19 cellular contexts compared by ENCODE assay signal in genomic region chr18:6734746-6735430, GRCh38. TPM values are rescaled to one million over a fixed set of nuclear protein-coding genes. Genes with fewer than 3 reads are reported as not detected.
A peak's percentile ranks its signal among the peaks of the same experiment; 100 is the strongest.
DNase-seq lines count a peak whose midpoint lies in the region; ATAC-seq and TF ChIP-seq lines count a peak whose summit lies in the region.
"Had no signal": no experiment of that assay in that cellular context is flagged by ENCODE, and none has a peak within 500 bp of the region (broad histone marks: within the 10 kb centered on the region; RNA-seq: fewer than 3 reads in every experiment).

No MANE protein-coding gene starts in this region.

- H3K36me3 Mint-ChIP-seq in chondrocyte (ENCODE audit: low read depth) (no peaks in the 10 kb centered on the region), nephron (ENCODE audit: low read depth) (peaks cover 9% of the 10 kb centered on the region)
- H3K36me3 Mint-ChIP-seq in stimulated activated effector memory CD8-positive, alpha-beta T cell treated with anti-CD3 and anti-CD28 coated beads, Interleukin-12 subunit alpha, Interleukin-12 subunit beta, amount 100 ng/mL, for 72 hours, result no peaks in the 10 kb centered on the region
- no peaks in the 10 kb centered on the region for H3K36me3 Mint-ChIP-seq in activated CD4-positive, alpha-beta T cell treated with anti-CD3 and anti-CD28 coated beads, Interleukin-2, amount 10 ng/mL, durations not matched to agents 7 days and 5 days (ENCODE audit: low read depth)
- H3K36me3 Mint-ChIP-seq: IgD-negative memory B cell had no signal

- H3K4me3 Mint-ChIP-seq in chondrocyte (ENCODE audit: unreplicated experiment) (no peak overlapping the region), nephron (peak overlapping the region; percentile 16 to 67 (median 52))
- no peak overlapping the region for H3K4me3 Mint-ChIP-seq in stimulated activated effector memory CD8-positive, alpha-beta T cell treated with anti-CD3 and anti-CD28 coated beads, Interleukin-12 subunit alpha, Interleukin-12 subunit beta, amount 100 ng/mL, for 72 hours
- H3K4me3 Mint-ChIP-seq in activated CD4-positive, alpha-beta T cell treated with anti-CD3 and anti-CD28 coated beads, Interleukin-2, amount 10 ng/mL, durations not matched to agents 7 days and 5 days, result no peak overlapping the region
- H3K4me3 Mint-ChIP-seq: activated CD4-positive, alpha-beta T cell treated with anti-CD3 and anti-CD28 coated beads, Interleukin-2, amount 10 ng/mL, durations not matched to agents 24 days and 14 days; IgD-negative memory B cell had no signal

- ATAC-seq in stimulated activated effector memory CD8-positive, alpha-beta T cell treated with anti-CD3 and anti-CD28 coated beads, Interleukin-12 subunit alpha, Interleukin-12 subunit beta, amount 100 ng/mL, for 72 hours, result no peak
- ATAC-seq: esophagus mucosa, left cardiac atrium had no signal

- H3K9me3 Mint-ChIP-seq in chondrocyte (ENCODE audit: low read depth) (no peaks in the 10 kb centered on the region), nephron (no peaks in the 10 kb centered on the region)
- H3K9me3 Mint-ChIP-seq in stimulated activated effector memory CD8-positive, alpha-beta T cell treated with anti-CD3 and anti-CD28 coated beads, Interleukin-12 subunit alpha, Interleukin-12 subunit beta, amount 100 ng/mL, for 72 hours, result no peaks in the 10 kb centered on the region
- H3K9me3 Mint-ChIP-seq in activated CD4-positive, alpha-beta T cell treated with anti-CD3 and anti-CD28 coated beads, Interleukin-2, amount 10 ng/mL, durations not matched to agents 7 days and 5 days, result no peaks in the 10 kb centered on the region
- H3K9me3 Mint-ChIP-seq: activated CD4-positive, alpha-beta T cell treated with anti-CD3 and anti-CD28 coated beads, Interleukin-2, amount 10 ng/mL, durations not matched to agents 24 days and 14 days; activated T-helper 2 cell treated with anti-CD3 and anti-CD28 coated beads, Interferon-gamma antibody, Interleukin-2, Interleukin-4, amounts not matched to agents 10 μg/mL and 5 μg/mL and 100 μg/mL, durations not matched to agents 14 hours and 24 hours and 36 hours had no signal

- H3K27me3 Mint-ChIP-seq in chondrocyte (ENCODE audit: low read depth), result no peaks in the 10 kb centered on the region
- H3K27me3 Mint-ChIP-seq in nephron (ENCODE audit: low read depth), result no peaks in the 10 kb centered on the region
- H3K27me3 Mint-ChIP-seq in activated CD4-positive, alpha-beta T cell treated with anti-CD3 and anti-CD28 coated beads, Interleukin-2, amount 10 ng/mL, durations not matched to agents 7 days and 5 days, result peaks cover 15% of the 10 kb centered on the region

- POLR2A ChIA-PET in activated CD4-positive, alpha-beta T cell treated with anti-CD3 and anti-CD28 coated beads, Interleukin-2, amount 10 ng/mL, durations not matched to agents 7 days and 5 days (lab: Charles Lee), result no interaction called here

- peak overlapping the region; percentile 76 for H3K27ac Mint-ChIP-seq in chondrocyte (ENCODE audit: unreplicated experiment)
- H3K27ac Mint-ChIP-seq in nephron, result peak overlapping the region; percentile 99 to 100 (median 100)
- no peak overlapping the region for H3K27ac Mint-ChIP-seq in stimulated activated effector memory CD8-positive, alpha-beta T cell treated with anti-CD3 and anti-CD28 coated beads, Interleukin-12 subunit alpha, Interleukin-12 subunit beta, amount 100 ng/mL, for 72 hours
- no peak overlapping the region for H3K27ac Mint-ChIP-seq in activated CD4-positive, alpha-beta T cell treated with anti-CD3 and anti-CD28 coated beads, Interleukin-2, amount 10 ng/mL, durations not matched to agents 7 days and 5 days
- H3K27ac Mint-ChIP-seq: activated CD4-positive, alpha-beta T cell treated with anti-CD3 and anti-CD28 coated beads, Interleukin-2, amount 10 ng/mL, durations not matched to agents 24 days and 14 days; activated T-helper 2 cell treated with anti-CD3 and anti-CD28 coated beads, Interferon-gamma antibody, Interleukin-2, Interleukin-4, amounts not matched to agents 10 μg/mL and 5 μg/mL and 100 μg/mL, durations not matched to agents 14 hours and 24 hours and 36 hours; IgD-negative memory B cell had no signal

- CTCF ChIA-PET in activated CD4-positive, alpha-beta T cell treated with anti-CD3 and anti-CD28 coated beads, Interleukin-2, amount 10 ng/mL, durations not matched to agents 7 days and 5 days (lab: Charles Lee), result no interaction called here

- peak; percentile 19 for DNase-seq in NCI-H82 (lab: John Stamatoyannopoulos, UW)
- DNase-seq in NCI-H82 treated with DMSO at 0.1 percent for 48 hours (lab: John Stamatoyannopoulos, UW; ENCODE audit: unreplicated experiment), result no peak
- DNase-seq in chondrocyte (ENCODE audit: low spot score), result no peak
- DNase-seq in SIG-M5 treated with dmso at 0.1 percent for 504 hours (lab: John Stamatoyannopoulos, UW; ENCODE audit: unreplicated experiment), result no peak
- no peak for DNase-seq in stimulated activated effector memory CD8-positive, alpha-beta T cell treated with anti-CD3 and anti-CD28 coated beads, Interleukin-12 subunit alpha, Interleukin-12 subunit beta, amount 100 ng/mL, for 72 hours (ENCODE audit: low spot score in 2 of 2)
- DNase-seq in activated CD4-positive, alpha-beta T cell treated with anti-CD3 and anti-CD28 coated beads, Interleukin-2, amount 10 ng/mL, durations not matched to agents 7 days and 5 days, result no peak
- DNase-seq in AG08396 (ENCODE audit: low spot score), result no peak
- DNase-seq: activated CD4-positive, alpha-beta T cell treated with anti-CD3 and anti-CD28 coated beads, Interleukin-2, amount 10 ng/mL, durations not matched to agents 24 days and 14 days; left cardiac atrium; NCI-H2107; NCI-H526; small intestine; stimulated activated CD4-positive, alpha-beta T cell treated with anti-CD3 and anti-CD28 coated beads, Interleukin-4, amount 100 ng/mL, for 24 hours; stomach; upper lobe of left lung had no signal

- TF ChIP-seq CTCF in chondrocyte (IDR thresholded peaks at IDR 0.05), result no peak
- no peak for TF ChIP-seq CTCF in nephron (IDR thresholded peaks at IDR 0.05; ENCODE audit: unreplicated experiment in 3 of 3)

- H3K4me1 Mint-ChIP-seq in chondrocyte (ENCODE audit: low read depth) (peaks cover 72% of the 10 kb centered on the region), nephron (peaks cover 70% of the 10 kb centered on the region)
- no peaks in the 10 kb centered on the region for H3K4me1 Mint-ChIP-seq in stimulated activated effector memory CD8-positive, alpha-beta T cell treated with anti-CD3 and anti-CD28 coated beads, Interleukin-12 subunit alpha, Interleukin-12 subunit beta, amount 100 ng/mL, for 72 hours
- peaks cover 1% of the 10 kb centered on the region for H3K4me1 Mint-ChIP-seq in activated CD4-positive, alpha-beta T cell treated with anti-CD3 and anti-CD28 coated beads, Interleukin-2, amount 10 ng/mL, durations not matched to agents 7 days and 5 days
- H3K4me1 Mint-ChIP-seq: activated CD4-positive, alpha-beta T cell treated with anti-CD3 and anti-CD28 coated beads, Interleukin-2, amount 10 ng/mL, durations not matched to agents 24 days and 14 days had no signal

RNA-seq across cellular contexts. Expression of gene ARHGAP28, which starts 5.4 kb away (rescaled TPM):
- total RNA-seq in chondrocyte, result 17.9 to 25.1 TPM (median 18.1 TPM) in 3 replicates
- total RNA-seq in activated CD4-positive, alpha-beta T cell treated with anti-CD3 and anti-CD28 coated beads, Interleukin-2, amount 10 ng/mL, durations not matched to agents 7 days and 5 days, result not detected
- total RNA-seq: activated CD4-positive, alpha-beta T cell treated with anti-CD3 and anti-CD28 coated beads, Interleukin-2, amount 10 ng/mL, durations not matched to agents 24 days and 14 days; activated T-helper 2 cell treated with anti-CD3 and anti-CD28 coated beads, Interferon-gamma antibody, Interleukin-2, Interleukin-4, amounts not matched to agents 10 μg/mL and 5 μg/mL and 100 μg/mL, durations not matched to agents 14 hours and 24 hours and 36 hours had no signal

Comparison
In these comparisons a context has a peak if more than half of its experiments do, and no peak if none do; other contexts are left out.
1. H3K27ac Mint-ChIP-seq: peak in chondrocyte (single experiment) and nephron (3 of 3); none in stimulated activated effector memory CD8-positive, alpha-beta T cell treated with anti-CD3 and anti-CD28 coated beads, Interleukin-12 subunit alpha, Interleukin-12 subunit beta, amount 100 ng/mL, for 72 hours (single experiment) and activated CD4-positive, alpha-beta T cell treated with anti-CD3 and anti-CD28 coated beads, Interleukin-2, amount 10 ng/mL, durations not matched to agents 7 days and 5 days (single experiment).
2. H3K4me3 Mint-ChIP-seq: peak in nephron (3 of 3); none in chondrocyte (single experiment), stimulated activated effector memory CD8-positive, alpha-beta T cell treated with anti-CD3 and anti-CD28 coated beads, Interleukin-12 subunit alpha, Interleukin-12 subunit beta, amount 100 ng/mL, for 72 hours (single experiment) and activated CD4-positive, alpha-beta T cell treated with anti-CD3 and anti-CD28 coated beads, Interleukin-2, amount 10 ng/mL, durations not matched to agents 7 days and 5 days (single experiment).
3. RNA of gene ARHGAP28, which starts 5.4 kb away (total RNA-seq): 17.9 to 25.1 TPM in chondrocyte; not detected in activated CD4-positive, alpha-beta T cell treated with anti-CD3 and anti-CD28 coated beads, Interleukin-2, amount 10 ng/mL, durations not matched to agents 7 days and 5 days; every median in the first group is over 10 times any median in the second.